In the genomic region with DNA sequence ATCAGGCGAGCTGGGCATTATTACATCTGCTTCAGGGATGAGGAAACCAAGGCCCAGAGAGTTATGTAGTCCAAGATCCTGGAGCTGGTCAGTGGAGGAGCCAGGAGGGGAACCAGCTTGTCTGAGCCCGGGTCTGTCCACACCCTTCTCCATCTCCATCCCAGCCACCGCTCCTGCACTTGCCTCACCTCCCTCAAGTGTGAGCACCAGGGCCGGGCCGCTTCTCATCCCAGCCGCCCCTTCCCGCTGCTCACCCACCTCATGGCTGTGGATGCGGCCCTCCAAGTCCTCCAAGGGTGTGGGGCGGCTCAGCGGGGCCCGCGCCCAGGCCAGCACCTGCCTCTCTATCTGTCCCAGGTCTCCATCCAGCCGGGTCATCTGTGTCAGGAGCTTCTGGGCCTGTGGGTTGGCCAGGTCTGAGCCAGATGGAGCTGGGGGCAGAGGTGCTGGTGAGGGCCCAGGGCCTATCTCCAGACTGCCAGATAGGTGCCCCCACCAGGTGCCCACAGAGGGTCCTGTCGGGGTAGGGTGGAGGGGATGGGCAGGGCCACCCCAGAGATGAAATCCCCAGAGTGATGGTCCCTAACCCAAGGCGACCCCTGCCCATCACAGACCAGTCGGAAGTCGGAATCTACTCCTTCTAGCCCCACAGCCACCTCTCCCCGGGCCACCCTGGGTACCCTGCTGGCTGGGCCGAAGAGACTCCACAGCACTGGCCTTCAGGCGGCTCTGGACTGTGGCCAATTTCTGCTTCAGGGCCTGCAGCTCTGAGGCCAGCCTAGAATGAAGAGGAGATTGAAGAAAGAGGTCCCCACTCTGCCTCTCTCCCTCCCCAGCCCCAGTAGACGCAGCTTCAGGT, we compare ENCODE assay signal across 26 cellular contexts. TPM values are rescaled to one million over a fixed set of nuclear protein-coding genes. Genes with fewer than 3 reads are reported as not detected.
DNase-seq lines count a peak whose midpoint lies in the region; ATAC-seq, FAIRE-seq and TF ChIP-seq lines count a peak whose summit lies in the region.
"Had no signal": no experiment of that assay in that cellular context is flagged by ENCODE, and none has a peak within 500 bp of the region (broad histone marks: within the 10 kb centered on the region; RNA-seq: fewer than 3 reads in every experiment).

No MANE protein-coding gene starts in this region.

- no peak overlapping the region for H3K56ac ChIP-seq in H1 (replicated peaks; ENCODE audit: insufficient read length, low read depth, low read length)

- no peak overlapping the region for H3K18ac ChIP-seq in H1 (ENCODE audit: extremely low read depth, low read length)

- no peaks in the 10 kb centered on the region for H3K79me1 ChIP-seq in H1 (ENCODE audit: low read depth, low read length)

- no peak for FAIRE-seq in H1 (lab: Jason Lieb, UNC)
- FAIRE-seq: A204.1, GM12892, GM18507, H54, HTR-8/SVneo had no signal

- peak overlapping the region; percentile 10 for H3K27ac Mint-ChIP-seq in stimulated activated effector memory CD8-positive, alpha-beta T cell treated with anti-CD3 and anti-CD28 coated beads, Interleukin-12 subunit alpha, Interleukin-12 subunit beta, amount 100 ng/mL, for 72 hours
- H3K27ac Mint-ChIP-seq: CD8-positive, alpha-beta memory T cell; HFFc6 had no signal

- H2AFZ ChIP-seq in H1 (ENCODE audit: low read length) (no peak overlapping the region), SK-N-SH (ENCODE audit: low read depth) (no peak overlapping the region)
- H2AFZ ChIP-seq: GM23248 had no signal

- H2BK5ac ChIP-seq in H1 (ENCODE audit: low read depth, low read length) = no peak overlapping the region

- TF ChIP-seq POLR2A in H1 (IDR thresholded peaks at IDR 0.05; ENCODE audit: control extremely low read depth in 1 of 2, low read depth in 2 of 2, low read length in 2 of 2) = no peak

- peaks cover 9% of the 10 kb centered on the region for H3F3A ChIP-seq in SK-N-SH (replicated peaks; ENCODE audit: insufficient read depth)

- H2BK20ac ChIP-seq in H1 (ENCODE audit: low read length) = no peak overlapping the region

- peaks cover 19% of the 10 kb centered on the region for H3K4me1 Mint-ChIP-seq in stimulated activated effector memory CD8-positive, alpha-beta T cell treated with anti-CD3 and anti-CD28 coated beads, Interleukin-12 subunit alpha, Interleukin-12 subunit beta, amount 100 ng/mL, for 72 hours

- DNase-seq in H7 (peak; percentile 43), RWPE1 (ENCODE audit: low spot score) (no peak), H1 (ENCODE audit: low read depth in 1 of 2, low spot score in 2 of 2) (no peak), NCI-H1092 treated with DMSO at 0.1 percent for 48 hours (lab: John Stamatoyannopoulos, UW) (no peak), SK-N-SH (no peak)
- no peak for DNase-seq in stimulated activated effector memory CD8-positive, alpha-beta T cell treated with anti-CD3 and anti-CD28 coated beads, Interleukin-12 subunit alpha, Interleukin-12 subunit beta, amount 100 ng/mL, for 72 hours (ENCODE audit: low spot score in 2 of 2)
- DNase-seq: ACHN; BE2C; C1 segment of cervical spinal cord; CD4-positive, CD25-positive, alpha-beta regulatory T cell; CD8-positive, alpha-beta memory T cell; COR-L47; DMS 273 treated with DMSO at 0.1 percent for 48 hours; DMS53; DND-41; EL; GM23248; HFFc6; IMR-90 had no signal

- no peaks in the 10 kb centered on the region for H3K36me3 Mint-ChIP-seq in stimulated activated effector memory CD8-positive, alpha-beta T cell treated with anti-CD3 and anti-CD28 coated beads, Interleukin-12 subunit alpha, Interleukin-12 subunit beta, amount 100 ng/mL, for 72 hours
- H3K36me3 Mint-ChIP-seq: CD4-positive, CD25-positive, alpha-beta regulatory T cell; CD8-positive, alpha-beta memory T cell had no signal

- H3K27me3 ChIP-seq in H7 (ENCODE audit: control insufficient read depth, insufficient read depth, low read length) (no peaks in the 10 kb centered on the region), H1 (replicated peaks in 1 of 4; ENCODE audit: control insufficient read depth in 3 of 4, extremely low read depth in 1 of 4, insufficient read depth in 3 of 4, low read length in 3 of 4) (no peaks in the 10 kb centered on the region; a peak in 1 of 7 replicates), SK-N-SH (ENCODE audit: insufficient read depth) (no peaks in the 10 kb centered on the region)
- H3K27me3 ChIP-seq: BE2C had no signal

- no peak overlapping the region for H2AK5ac ChIP-seq in H1 (ENCODE audit: low read depth, low read length)

- H2BK120ac ChIP-seq in H1 (replicated peaks; ENCODE audit: low read depth, low read length) = no peak overlapping the region

- H3K9me2 ChIP-seq in SK-N-SH = no peaks in the 10 kb centered on the region

- POLR2A ChIA-PET in RWPE1 (lab: Yijun Ruan, JAX; ENCODE audit: low non-redundant PET) (no interaction called here), H1 (lab: Charles Lee; ENCODE audit: partially characterized antibody) (interaction anchor here (0.7 to 1.9 kb wide), 4 partner anchors 12 to 62 kb away, joined by 3 to 6 read pairs (median 3); no protein-coding TSS in a partner anchor), SK-N-SH (lab: Yijun Ruan, JAX) (interaction anchor here (0.8 to 1.1 kb wide), 2 partner anchors 11 to 61 kb away, joined by 3 read pairs; a partner anchor contains a TSS)

- H4K5ac ChIP-seq in H1 (ENCODE audit: insufficient read length, low read depth, low read length) = no peak overlapping the region

- no peaks in the 10 kb centered on the region for H3K23me2 ChIP-seq in H1 (ENCODE audit: low read depth, low read length)

- CTCF ChIA-PET in RWPE1 (lab: Yijun Ruan, JAX) (interaction anchor here (1.0 kb wide), 1 partner anchor 262 kb away, joined by 3 read pairs; no protein-coding TSS in a partner anchor), H1 (lab: Charles Lee; ENCODE audit: partially characterized antibody) (interaction anchor here (0.8 to 32.0 kb wide), 7 partner anchors 14 to 244 kb away, joined by 3 to 885 read pairs (median 6); a partner anchor contains a TSS), SK-N-SH (lab: Yijun Ruan, JAX) (interaction anchor here (0.6 to 14.6 kb wide), 19 partner anchors 8 to 282 kb away, joined by 3 to 231 read pairs (median 3); a partner anchor contains a TSS)

- WGBS in H1 (ENCODE audit: extremely low coverage in 1 of 2, insufficient coverage in 1 of 2, insufficient read length in 1 of 2, insufficient replicate concordance in 2 of 2, low coverage in 1 of 2, low lambda C conversion rate in 2 of 2, missing lambda C conversion rate in 1 of 2), 2 experiments = 92% methylated on average over 18 of the region's 21 CpGs; no CpG with 5 or more reads in 1 of the 2 experiments
- 79% methylated on average over 17 of the region's 21 CpGs for WGBS in SK-N-SH (ENCODE audit: low lambda C conversion rate)

- H4K20me1 ChIP-seq in H1 (replicated peaks in 1 of 2; ENCODE audit: control insufficient read depth in 1 of 2, insufficient read depth in 2 of 2, low read length in 2 of 2) = no peaks in the 10 kb centered on the region
- H4K20me1 ChIP-seq in SK-N-SH (ENCODE audit: insufficient read depth) = no peaks in the 10 kb centered on the region

- TF ChIP-seq RAD21 in H1 (IDR thresholded peaks at IDR 0.05 in 1 of 2, conservative IDR thresholded peaks at IDR 0.05 in 1 of 2; ENCODE audit: low read depth in 2 of 2, low read length in 2 of 2) (no peak), SK-N-SH (IDR thresholded peaks at IDR 0.05; ENCODE audit: low read length) (no peak)

- TF ChIP-seq EP300 in H1 (IDR thresholded peaks at IDR 0.05; ENCODE audit: borderline replicate concordance in 1 of 2, low read depth in 2 of 2, low read length in 2 of 2) (no peak), SK-N-SH (IDR thresholded peaks at IDR 0.05; ENCODE audit: borderline replicate concordance in 1 of 2, low read depth in 1 of 2, low read length in 1 of 2) (no peak)

- no peak overlapping the region for H3K4me3 Mint-ChIP-seq in stimulated activated effector memory CD8-positive, alpha-beta T cell treated with anti-CD3 and anti-CD28 coated beads, Interleukin-12 subunit alpha, Interleukin-12 subunit beta, amount 100 ng/mL, for 72 hours
- H3K4me3 Mint-ChIP-seq: CD4-positive, CD25-positive, alpha-beta regulatory T cell; CD8-positive, alpha-beta memory T cell; HFFc6 had no signal

- H4K91ac ChIP-seq in H1 (replicated peaks; ENCODE audit: insufficient read length, low read length) = no peak overlapping the region

- no peaks in the 10 kb centered on the region for H3K9me3 Mint-ChIP-seq in stimulated activated effector memory CD8-positive, alpha-beta T cell treated with anti-CD3 and anti-CD28 coated beads, Interleukin-12 subunit alpha, Interleukin-12 subunit beta, amount 100 ng/mL, for 72 hours
- H3K9me3 Mint-ChIP-seq: CD4-positive, CD25-positive, alpha-beta regulatory T cell; CD8-positive, alpha-beta memory T cell; HFFc6 had no signal

- no peak overlapping the region for H3K9ac ChIP-seq in H1 (replicated peaks in 1 of 4; ENCODE audit: extremely low read depth in 1 of 4, low read depth in 3 of 4, low read length in 3 of 4)
- H3K9ac ChIP-seq in SK-N-SH = no peak overlapping the region
- H3K9ac ChIP-seq: GM23248 had no signal

- H3K23ac ChIP-seq in H1 (ENCODE audit: insufficient read length) = no peak overlapping the region

- H3K4ac ChIP-seq in H1 (replicated peaks; ENCODE audit: insufficient read length, low read depth, low read length) = no peak overlapping the region

- H3K79me2 ChIP-seq in H1 (ENCODE audit: control insufficient read depth in 1 of 2, insufficient read depth in 2 of 2, low read length in 2 of 2) (no peaks in the 10 kb centered on the region), SK-N-SH (ENCODE audit: insufficient read depth) (no peaks in the 10 kb centered on the region)

- no peak for TF ChIP-seq CTCF in RWPE1 (conservative IDR thresholded peaks at IDR 0.05; ENCODE audit: low read depth)
- no peak for TF ChIP-seq CTCF in H1 (IDR thresholded peaks at IDR 0.05; ENCODE audit: control extremely low read depth in 1 of 3, insufficient read depth in 1 of 3, low read depth in 1 of 3, low read length in 3 of 3)
- no peak for TF ChIP-seq CTCF in SK-N-SH (IDR thresholded peaks at IDR 0.05)

- H2BK12ac ChIP-seq in H1 (ENCODE audit: low read depth, low read length) = no peak overlapping the region

- H3K4me3 ChIP-seq in H7 (ENCODE audit: insufficient read depth, low read depth, low read length) (no peak overlapping the region), H1 (ENCODE audit: extremely low read depth in 1 of 4, insufficient read depth in 2 of 4, low read depth in 3 of 4, low read length in 4 of 4) (no peak overlapping the region), SK-N-SH (ENCODE audit: low read depth in 2 of 2, low read length in 1 of 2) (no peak overlapping the region)
- H3K4me3 ChIP-seq: GM23248 had no signal

- peak overlapping the region; percentile 45; the same call in 1 of the 2 replicates for H4K8ac ChIP-seq in H1 (ENCODE audit: extremely low read depth, insufficient read depth, low read length)

- H3K36me3 ChIP-seq in H7 (replicated peaks; ENCODE audit: control insufficient read depth, insufficient read depth, low read length) (no peaks in the 10 kb centered on the region), H1 (ENCODE audit: control insufficient read depth in 2 of 4, insufficient read depth in 4 of 4, low read length in 3 of 4) (no peaks in the 10 kb centered on the region), SK-N-SH (replicated peaks in 1 of 2; ENCODE audit: control insufficient read depth in 1 of 2, insufficient read depth in 2 of 2, low read length in 1 of 2) (no peaks in the 10 kb centered on the region)
- H3K36me3 ChIP-seq: BE2C had no signal

- H2BK15ac ChIP-seq in H1 (ENCODE audit: low read length) = no peak overlapping the region

- no peak for ATAC-seq in stimulated activated effector memory CD8-positive, alpha-beta T cell treated with anti-CD3 and anti-CD28 coated beads, Interleukin-12 subunit alpha, Interleukin-12 subunit beta, amount 100 ng/mL, for 72 hours
- ATAC-seq in HG03175 (IDR thresholded peaks at IDR 0.05; ENCODE audit: unreplicated experiment) = no peak
- ATAC-seq: HCT116 had no signal

- H3K27ac ChIP-seq in RWPE1 = 0 out of 2 replicates have a peak overlapping the region, but pooled peaks have one; percentile 2
- H3K27ac ChIP-seq in H1 (ENCODE audit: low read depth, low read length) = no peak overlapping the region
- H3K27ac ChIP-seq in SK-N-SH (ENCODE audit: low read depth in 2 of 2, low read length in 1 of 2) = no peak overlapping the region
- H3K27ac ChIP-seq: GM23248 had no signal

- H3K4me1 ChIP-seq in H1 (replicated peaks in 1 of 4; ENCODE audit: control insufficient read depth in 3 of 4, insufficient read depth in 4 of 4, low read length in 3 of 4) = peaks cover 0 to 2% (median under 1%) of the 10 kb centered on the region in 4 experiments; a peak in 3 of 7 replicates
- H3K4me1 ChIP-seq in SK-N-SH (ENCODE audit: control insufficient read depth in 1 of 2, insufficient read depth in 2 of 2, low read depth in 1 of 2, low read length in 1 of 2) = peaks cover 10 to 13% of the 10 kb centered on the region in 2 experiments; a peak in 2 of 4 replicates

- H3K14ac ChIP-seq in H1 (ENCODE audit: insufficient read length) = no peak overlapping the region

- H3K9me3 ChIP-seq in H1 (ENCODE audit: insufficient read depth in 2 of 2, low read depth in 1 of 2, low read length in 1 of 2) = no peaks in the 10 kb centered on the region
- H3K9me3 ChIP-seq in SK-N-SH = no peaks in the 10 kb centered on the region
- H3K9me3 ChIP-seq: BE2C had no signal

- H3K4me2 ChIP-seq in H1 (ENCODE audit: insufficient read depth in 1 of 2, low read depth in 2 of 2, low read length in 2 of 2) (no peak overlapping the region), SK-N-SH (no peak overlapping the region)

RNA-seq across cellular contexts. Expression of a gene that starts 9.4 kb away (rescaled TPM):
- 0.26 TPM in 1 of 2 replicates, not detected in the other for total RNA-seq in H7 (2014; rRNA removed; shearing (Covaris generic))
- 0.75 and 0.99 TPM in 2 replicates for total RNA-seq in H1 (2021; fragmentation: NEBNext Ultra II Directional; extraction: Animal tissue kit (Norgen Biotek cat#: 25700))
- polyA plus RNA-seq in H1 (2011; rRNA removed) = 0.20 and 0.35 TPM in 2 replicates
- polyA plus RNA-seq in H1 (2011; cell fraction: cytosol; rRNA removed) = 0.25 TPM
- polyA plus RNA-seq in H1 (2011; cell fraction: nucleus; rRNA removed) = 0.98 TPM
- 0.30 to 0.69 TPM (median 0.51 TPM) in 4 replicates for polyA plus RNA-seq in H1 (2012, experiment 1 of 2)
- polyA plus RNA-seq in H1 (2012, experiment 2 of 2) = 0.20 TPM
- polyA plus RNA-seq in H1 (2013, experiment 1 of 2) = 0.55 TPM
- polyA plus RNA-seq in H1 (2013, experiment 2 of 2) = 0.40 TPM
- polyA minus RNA-seq in H1 (2011; rRNA and poly(A)+ RNA removed) = 0.06 and 0.12 TPM in 2 replicates
- 0.88 TPM for polyA minus RNA-seq in H1 (2011; cell fraction: cytosol; rRNA and poly(A)+ RNA removed)
- polyA minus RNA-seq in H1 (2011; cell fraction: nucleus; rRNA and poly(A)+ RNA removed) = 0.30 TPM
- polyA plus RNA-seq in SK-N-SH (2012; rRNA removed) = 0.15 and 0.23 TPM in 2 replicates
- 0.09 and 0.16 TPM in 2 replicates for polyA plus RNA-seq in SK-N-SH (2012; cell fraction: cytosol; rRNA removed)
- 0.26 and 0.42 TPM in 2 replicates for polyA plus RNA-seq in SK-N-SH (2012; cell fraction: nucleus; rRNA removed)
- total RNA-seq: GM23248, HFFc6, IMR-90 had no signal
- polyA plus RNA-seq: CD8-positive, alpha-beta memory T cell; GM23248; IMR-90 had no signal

RNA-seq across cellular contexts. Expression of a gene that starts 17.1 kb away (rescaled TPM):
- total RNA-seq in H7 (2014; rRNA removed; shearing (Covaris generic)) = 4.3 and 6.7 TPM in 2 replicates
- total RNA-seq in H1 (2021; fragmentation: NEBNext Ultra II Directional; extraction: Animal tissue kit (Norgen Biotek cat#: 25700)) = 7.4 and 10.0 TPM in 2 replicates
- 14.6 and 20.1 TPM in 2 replicates for polyA plus RNA-seq in H1 (2011; rRNA removed)
- polyA plus RNA-seq in H1 (2011; cell fraction: cytosol; rRNA removed) = 20.6 TPM
- polyA plus RNA-seq in H1 (2011; cell fraction: nucleus; rRNA removed) = 80.0 TPM
- 13.7 to 20.1 TPM (median 15.9 TPM) in 4 replicates for polyA plus RNA-seq in H1 (2012, experiment 1 of 2)
- polyA plus RNA-seq in H1 (2012, experiment 2 of 2) = 6.3 TPM
- polyA plus RNA-seq in H1 (2013, experiment 1 of 2) = 9.5 TPM
- 8.7 TPM for polyA plus RNA-seq in H1 (2013, experiment 2 of 2)
- 3.3 and 4.3 TPM in 2 replicates for polyA minus RNA-seq in H1 (2011; rRNA and poly(A)+ RNA removed)
- polyA minus RNA-seq in H1 (2011; cell fraction: cytosol; rRNA and poly(A)+ RNA removed) = 0.88 TPM
- polyA minus RNA-seq in H1 (2011; cell fraction: nucleus; rRNA and poly(A)+ RNA removed) = 5.2 TPM
- polyA plus RNA-seq in SK-N-SH (2012; rRNA removed) = 14.6 and 22.1 TPM in 2 replicates
- 2.8 and 4.4 TPM in 2 replicates for polyA plus RNA-seq in SK-N-SH (2012; cell fraction: cytosol; rRNA removed)
- polyA plus RNA-seq in SK-N-SH (2012; cell fraction: nucleus; rRNA removed) = 71.9 and 153 TPM in 2 replicates
- polyA plus RNA-seq: CD8-positive, alpha-beta memory T cell had no signal

RNA-seq across cellular contexts. Expression of a gene that starts 38.7 kb away (rescaled TPM):
- 12.5 and 16.9 TPM in 2 replicates for total RNA-seq in H7 (2014; rRNA removed; shearing (Covaris generic))
- total RNA-seq in H1 (2021; fragmentation: NEBNext Ultra II Directional; extraction: Animal tissue kit (Norgen Biotek cat#: 25700)) = 15.9 and 17.6 TPM in 2 replicates
- polyA plus RNA-seq in H1 (2011; rRNA removed) (18.7 and 24.5 TPM in 2 replicates), SK-N-SH (2012; rRNA removed) (33.6 and 38.1 TPM in 2 replicates)
- 27.9 TPM for polyA plus RNA-seq in H1 (2011; cell fraction: cytosol; rRNA removed)
- polyA plus RNA-seq in H1 (2011; cell fraction: nucleus; rRNA removed) = 56.7 TPM
- polyA plus RNA-seq in H1 (2012, experiment 1 of 2) = 18.1 to 21.7 TPM (median 18.9 TPM) in 4 replicates
- 19.7 TPM for polyA plus RNA-seq in H1 (2012, experiment 2 of 2)
- polyA plus RNA-seq in H1 (2013, experiment 1 of 2) = 16.5 TPM
- polyA plus RNA-seq in H1 (2013, experiment 2 of 2) = 15.2 TPM
- 8.7 and 12.2 TPM in 2 replicates for polyA minus RNA-seq in H1 (2011; rRNA and poly(A)+ RNA removed)
- 6.6 TPM for polyA minus RNA-seq in H1 (2011; cell fraction: cytosol; rRNA and poly(A)+ RNA removed)
- 5.1 TPM for polyA minus RNA-seq in H1 (2011; cell fraction: nucleus; rRNA and poly(A)+ RNA removed)
- polyA plus RNA-seq in SK-N-SH (2012; cell fraction: cytosol; rRNA removed) = 16.0 and 22.3 TPM in 2 replicates
- 94.0 and 103 TPM in 2 replicates for polyA plus RNA-seq in SK-N-SH (2012; cell fraction: nucleus; rRNA removed)

RNA-seq across cellular contexts. Expression of a gene that starts 38.7 kb away (rescaled TPM):
- 35.1 and 38.3 TPM in 2 replicates for total RNA-seq in H7 (2014; rRNA removed; shearing (Covaris generic))
- total RNA-seq in H1 (2021; fragmentation: NEBNext Ultra II Directional; extraction: Animal tissue kit (Norgen Biotek cat#: 25700)) = 27.4 and 30.4 TPM in 2 replicates
- polyA plus RNA-seq in H1 (2011; rRNA removed) = 10.2 and 10.5 TPM in 2 replicates
- 11.3 TPM for polyA plus RNA-seq in H1 (2011; cell fraction: cytosol; rRNA removed)
- 20.2 TPM for polyA plus RNA-seq in H1 (2011; cell fraction: nucleus; rRNA removed)
- 14.7 to 17.4 TPM (median 15.9 TPM) in 4 replicates for polyA plus RNA-seq in H1 (2012, experiment 1 of 2)
- polyA plus RNA-seq in H1 (2012, experiment 2 of 2) = 3.5 TPM
- polyA plus RNA-seq in H1 (2013, experiment 1 of 2) = 8.5 TPM
- 7.3 TPM for polyA plus RNA-seq in H1 (2013, experiment 2 of 2)
- 70.0 and 84.0 TPM in 2 replicates for polyA minus RNA-seq in H1 (2011; rRNA and poly(A)+ RNA removed)
- 61.4 TPM for polyA minus RNA-seq in H1 (2011; cell fraction: cytosol; rRNA and poly(A)+ RNA removed)
- 33.9 TPM for polyA minus RNA-seq in H1 (2011; cell fraction: nucleus; rRNA and poly(A)+ RNA removed)
- polyA plus RNA-seq in SK-N-SH (2012; rRNA removed) = 21.5 and 29.7 TPM in 2 replicates
- polyA plus RNA-seq in SK-N-SH (2012; cell fraction: cytosol; rRNA removed) = 16.2 and 19.6 TPM in 2 replicates
- polyA plus RNA-seq in SK-N-SH (2012; cell fraction: nucleus; rRNA removed) = 35.9 and 44.1 TPM in 2 replicates

RNA-seq across cellular contexts. Expression of a gene that starts 54.6 kb away (rescaled TPM):
- total RNA-seq in H7 (2014; rRNA removed; shearing (Covaris generic)) = 31.4 and 33.4 TPM in 2 replicates
- total RNA-seq in H1 (2021; fragmentation: NEBNext Ultra II Directional; extraction: Animal tissue kit (Norgen Biotek cat#: 25700)) = 83.5 and 84.6 TPM in 2 replicates
- 50.0 and 57.7 TPM in 2 replicates for polyA plus RNA-seq in H1 (2011; rRNA removed)
- 60.9 TPM for polyA plus RNA-seq in H1 (2011; cell fraction: cytosol; rRNA removed)
- polyA plus RNA-seq in H1 (2011; cell fraction: nucleus; rRNA removed) = 48.2 TPM
- 70.6 to 85.2 TPM (median 74.1 TPM) in 4 replicates for polyA plus RNA-seq in H1 (2012, experiment 1 of 2)
- polyA plus RNA-seq in H1 (2012, experiment 2 of 2) = 17.8 TPM
- 46.0 TPM for polyA plus RNA-seq in H1 (2013, experiment 1 of 2)
- 46.1 TPM for polyA plus RNA-seq in H1 (2013, experiment 2 of 2)
- 61.8 and 68.0 TPM in 2 replicates for polyA minus RNA-seq in H1 (2011; rRNA and poly(A)+ RNA removed)
- 37.0 TPM for polyA minus RNA-seq in H1 (2011; cell fraction: cytosol; rRNA and poly(A)+ RNA removed)
- polyA minus RNA-seq in H1 (2011; cell fraction: nucleus; rRNA and poly(A)+ RNA removed) = 33.6 TPM
- 76.8 and 81.4 TPM in 2 replicates for polyA plus RNA-seq in SK-N-SH (2012; rRNA removed)
- polyA plus RNA-seq in SK-N-SH (2012; cell fraction: cytosol; rRNA removed) = 74.4 and 76.2 TPM in 2 replicates
- 53.5 and 64.0 TPM in 2 replicates for polyA plus RNA-seq in SK-N-SH (2012; cell fraction: nucleus; rRNA removed)
